ENCODE assay signal across 16 cellular contexts in the genomic region with DNA sequence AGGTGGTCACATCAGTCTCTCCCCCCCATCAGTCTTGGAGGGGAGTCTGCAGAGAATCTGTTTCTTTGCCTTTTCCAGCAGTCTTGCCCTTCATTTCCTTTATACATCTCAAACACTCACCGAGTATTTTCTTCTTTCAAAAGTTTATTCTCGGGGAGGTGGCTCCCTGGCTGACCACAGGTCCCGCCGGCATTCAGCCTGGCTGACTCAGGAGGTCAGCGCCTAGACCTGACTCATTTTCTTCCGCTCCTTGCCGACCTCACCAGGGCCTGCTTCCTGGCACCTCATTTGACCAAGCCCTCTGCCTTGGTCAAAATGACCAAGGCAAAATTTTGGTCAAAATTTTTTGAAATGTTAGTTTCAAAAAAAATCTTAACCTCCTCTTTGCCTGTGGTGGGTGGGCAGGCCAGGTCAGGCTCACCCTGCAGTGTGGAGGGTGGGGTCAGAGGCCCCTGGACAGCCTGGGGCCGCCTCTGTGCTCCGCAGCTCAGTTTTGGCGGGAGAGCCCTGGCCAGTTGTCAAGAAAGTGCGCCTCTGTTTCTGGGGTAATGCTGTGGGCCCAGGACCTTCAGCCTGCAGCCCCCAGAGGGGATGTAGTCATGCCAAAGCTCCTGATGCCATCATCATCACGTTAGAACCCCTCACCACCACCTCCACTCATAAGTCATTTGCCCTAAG.
DNase-seq lines count a peak whose midpoint lies in the region; ATAC-seq and TF ChIP-seq lines count a peak whose summit lies in the region.
"Had no signal": no experiment of that assay in that cellular context is flagged by ENCODE, and none has a peak within 500 bp of the region (broad histone marks: within the 10 kb centered on the region; RNA-seq: fewer than 3 reads in every experiment).

No MANE protein-coding gene starts in this region.

- no peak for ATAC-seq in gastroesophageal sphincter
- ATAC-seq: activated CD8-positive, alpha-beta T cell treated with anti-CD3 and anti-CD28 coated beads for 36 hours; foreskin keratinocyte; left colon; upper lobe of right lung had no signal

- TF ChIP-seq CTCF in adrenal gland (IDR thresholded peaks at IDR 0.05) (no peak), gastroesophageal sphincter (IDR thresholded peaks at IDR 0.05) (no peak)

- H3K27ac ChIP-seq in ACC112 (ENCODE audit: low read depth, low read length) (peak overlapping the region; percentile 61), adrenal gland (peak overlapping the region in 3 of 5 donors; percentile 52 to 72 (median 60)), gastroesophageal sphincter (no peak overlapping the region)
- H3K27ac ChIP-seq: foreskin keratinocyte, upper lobe of right lung had no signal

- no peak for TF ChIP-seq EP300 in gastroesophageal sphincter (IDR thresholded peaks at IDR 0.05)

- H3K79me2 ChIP-seq in ACC112 (ENCODE audit: control insufficient read depth, insufficient read depth, low read length, unreplicated experiment), result peaks cover 26% of the 10 kb centered on the region

- H3K27me3 ChIP-seq in ACC112 (ENCODE audit: insufficient read depth, low read length) (no peaks in the 10 kb centered on the region), adrenal gland (no peaks in the 10 kb centered on the region), gastroesophageal sphincter (no peaks in the 10 kb centered on the region)
- H3K27me3 ChIP-seq: foreskin keratinocyte, upper lobe of right lung had no signal

- H2AFZ ChIP-seq in ACC112 (ENCODE audit: low read length, unreplicated experiment), result peak overlapping the region; percentile 21

- TF ChIP-seq POLR2A in adrenal gland (IDR thresholded peaks at IDR 0.05) (no peak), gastroesophageal sphincter (IDR thresholded peaks at IDR 0.05) (no peak)

- WGBS in adrenal gland, 4 donors, result 66 to 73% (median 68%) methylated on average over 12 of the region's 12 CpGs
- WGBS in gastroesophageal sphincter (ENCODE audit: low coverage in 1 of 2), 2 donors, result 84 to 88% methylated on average over 9 to 12 of the region's 12 CpGs

- DNase-seq in HT1080 (ENCODE audit: low read depth) (peak; percentile 88), adrenal gland (peak in 6 of 7 donors; percentile 50 to 73 (median 68)), hepatic stellate cell (ENCODE audit: low spot score) (peak; percentile 64), NCI-H446 (lab: John Stamatoyannopoulos, UW) (no peak), NCI-H2081 (lab: John Stamatoyannopoulos, UW) (no peak), globus pallidus (ENCODE audit: low spot score) (no peak)
- DNase-seq: activated CD8-positive, alpha-beta T cell treated with anti-CD3 and anti-CD28 coated beads for 36 hours; activated gamma-delta T cell treated with Interleukin-2 at 50 U/mL for 16 hours; cerebellar nuclear complex; foreskin keratinocyte; HCEC 1CT; Karpas-422; left colon; upper lobe of right lung had no signal

- H3K4me1 ChIP-seq in ACC112 (ENCODE audit: control insufficient read depth, insufficient read depth, low read length, unreplicated experiment), result peaks cover 26% of the 10 kb centered on the region
- peaks cover 6 to 16% of the 10 kb centered on the region in 2 donors for H3K4me1 ChIP-seq in adrenal gland (replicated peaks in 1 of 2)
- no peaks in the 10 kb centered on the region for H3K4me1 ChIP-seq in gastroesophageal sphincter
- H3K4me1 ChIP-seq: foreskin keratinocyte had no signal

- H3K36me3 ChIP-seq in ACC112 (ENCODE audit: insufficient read depth, low read length), result no peaks in the 10 kb centered on the region
- H3K36me3 ChIP-seq in adrenal gland (replicated peaks in 1 of 2), result no peaks in the 10 kb centered on the region
- H3K36me3 ChIP-seq in gastroesophageal sphincter, result no peaks in the 10 kb centered on the region
- H3K36me3 ChIP-seq: upper lobe of right lung had no signal

- intact Hi-C loops in adrenal gland (cut with DNase I), result loop anchor here in 1 of 2 donors (10.0 kb wide), 1 partner anchor 50 kb away; no protein-coding TSS in a partner anchor

- H3K4me3 ChIP-seq in ACC112 (ENCODE audit: low read depth, low read length) (peak overlapping the region; percentile 50), adrenal gland (no peak overlapping the region), gastroesophageal sphincter (no peak overlapping the region)
- H3K4me3 ChIP-seq: upper lobe of right lung had no signal

- no peaks in the 10 kb centered on the region for H3K9me3 ChIP-seq in adrenal gland (replicated peaks in 1 of 3)
- no peaks in the 10 kb centered on the region for H3K9me3 ChIP-seq in gastroesophageal sphincter
- H3K9me3 ChIP-seq: upper lobe of right lung had no signal

Comparison
In these comparisons a context has a peak if more than half of its experiments do, and no peak if none do; other contexts are left out.
1. H3K27ac ChIP-seq: peak in ACC112 (single experiment) and adrenal gland (3 of 5); none in gastroesophageal sphincter (0 of 4).
2. DNase-seq: peak in HT1080 (single experiment), adrenal gland (6 of 7) and hepatic stellate cell (single experiment); none in NCI-H446 (0 of 2), NCI-H2081 (0 of 2) and globus pallidus (single experiment).